ENCODE assay signal across 8 cellular contexts in the genomic region with DNA sequence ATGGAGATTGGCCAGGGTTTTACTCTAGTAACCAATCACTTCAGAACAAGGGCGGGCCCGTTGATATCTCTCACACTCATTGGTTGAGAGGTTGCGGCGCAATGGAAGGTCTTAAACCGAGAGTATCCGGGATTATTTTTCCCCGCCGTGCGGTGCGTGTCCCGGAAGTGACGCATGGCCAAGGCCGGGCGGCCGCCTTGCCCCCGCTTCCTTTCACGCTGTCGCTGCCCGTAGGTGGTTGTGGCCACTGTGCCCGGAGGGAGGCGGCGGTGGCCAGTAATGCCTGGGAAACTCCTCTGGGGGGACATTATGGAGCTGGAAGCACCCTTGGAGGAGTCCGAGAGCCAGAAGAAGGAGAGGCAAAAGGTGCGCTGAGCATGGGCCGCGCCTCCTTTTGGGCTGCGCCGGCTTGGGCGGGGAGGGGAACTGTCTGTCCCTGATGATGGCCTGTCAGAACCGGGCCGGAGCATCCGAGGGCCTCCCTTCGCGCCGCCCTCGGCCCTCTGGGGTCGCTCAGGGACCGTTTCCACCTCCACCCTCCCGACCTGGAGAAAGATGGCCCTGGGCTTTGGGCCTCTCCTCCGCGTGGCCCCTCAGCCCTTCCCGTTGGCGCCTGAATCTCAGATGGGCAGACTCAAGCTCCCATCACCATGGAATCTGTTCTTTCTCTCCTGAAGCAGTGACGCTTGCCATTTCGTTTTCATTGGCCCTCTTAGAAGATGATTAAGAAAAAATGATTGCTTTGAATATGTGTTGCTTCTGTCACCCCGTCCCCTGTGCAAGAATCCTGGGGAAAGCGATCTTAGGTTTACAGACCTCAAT. TPM values are rescaled to one million over a fixed set of nuclear protein-coding genes. Genes with fewer than 3 reads are reported as not detected.
A peak's percentile ranks its signal among the peaks of the same experiment; 100 is the strongest.
DNase-seq lines count a peak whose midpoint lies in the region; ATAC-seq, FAIRE-seq and TF ChIP-seq lines count a peak whose summit lies in the region.

DDX50 (plus strand) TSS at position 210 of the 822 bp plus-strand sequence; CDS start at position 280, 70 bp downstream.

- DNase-seq in AML-193 (lab: John Stamatoyannopoulos, UW) (peak; percentile 98), NCI-H510A (lab: John Stamatoyannopoulos, UW) (peak; percentile 98), cerebellum (ENCODE audit: low spot score) (peak; percentile 97), keratinocyte (ENCODE audit: low read depth, low spot score) (peak; percentile 93)
- peak; percentile 93 for DNase-seq in activated CD4-positive, alpha-beta T cell treated with anti-CD3 and anti-CD28 coated beads for 1 hour
- peak; percentile 97 for DNase-seq in stimulated activated CD4-positive, alpha-beta T cell treated with anti-CD3 and anti-CD28 coated beads, Interleukin-15, amount 100 ng/mL, for 24 hours

- H4K20me1 ChIP-seq in keratinocyte (ENCODE audit: control insufficient read depth, extremely low read depth, insufficient read depth, low read length): no peaks in the 10 kb centered on the region

- ATAC-seq in HG03432 (IDR thresholded peaks at IDR 0.05; ENCODE audit: unreplicated experiment): peak; percentile 97

- peaks cover 43% of the 10 kb centered on the region for H3K79me2 ChIP-seq in keratinocyte (ENCODE audit: control insufficient read depth, insufficient read depth, low read length)

- peak; percentile 67 for FAIRE-seq in keratinocyte (lab: Jason Lieb, UNC)

- H3K27me3 ChIP-seq in keratinocyte (ENCODE audit: control insufficient read depth, extremely low read depth, insufficient read depth, low read length): no peaks in the 10 kb centered on the region

- dilution Hi-C loops in keratinocyte (cut with MboI; ENCODE audit: extremely low pct_ligation_motif_present, low sequenced_read_pairs): no loop called here

- peak within 1 kb of the TSS; percentile 99 for H2AFZ ChIP-seq in keratinocyte (ENCODE audit: control insufficient read depth, low read length)

- peak within 1 kb of the TSS; percentile 85 to 96 (median 94) for H3K4me3 ChIP-seq in keratinocyte (ENCODE audit: control insufficient read depth in 2 of 3, extremely low read depth in 1 of 3, insufficient read depth in 2 of 3, low read depth in 1 of 3, low read length in 3 of 3)

- no peak for TF ChIP-seq CTCF in keratinocyte (optimal IDR thresholded peaks at IDR 0.05 in 1 of 3, IDR thresholded peaks at IDR 0.05 in 1 of 3, conservative IDR thresholded peaks at IDR 0.05 in 1 of 3; ENCODE audit: extremely low read depth in 1 of 3, insufficient read depth in 2 of 3, low read length in 3 of 3)

- no peaks in the 10 kb centered on the region for H3K9me3 ChIP-seq in keratinocyte (ENCODE audit: control insufficient read depth, low read depth, low read length)

- peak; percentile 87 for TF ChIP-seq POLR2A in GM19099 (IDR thresholded peaks at IDR 0.05; ENCODE audit: extremely low read depth, insufficient read length, low read depth)

- H3K27ac ChIP-seq in keratinocyte (ENCODE audit: control insufficient read depth, insufficient read depth, low read length): peak within 1 kb of the TSS; percentile 94

- no peaks in the 10 kb centered on the region for H3K9me1 ChIP-seq in keratinocyte (ENCODE audit: control insufficient read depth, extremely low read depth, insufficient read depth, low read length)

- H3K4me1 ChIP-seq in keratinocyte (ENCODE audit: control insufficient read depth, extremely low read depth, insufficient read depth, low read length): peaks cover 10% of the 10 kb centered on the region

- peaks cover 3 to 4% of the 10 kb centered on the region in 2 experiments for H3K36me3 ChIP-seq in keratinocyte (ENCODE audit: control insufficient read depth in 2 of 2, extremely low read depth in 1 of 2, insufficient read depth in 2 of 2, low read length in 2 of 2)

- peak within 1 kb of the TSS; percentile 93 for H3K4me2 ChIP-seq in keratinocyte (ENCODE audit: control insufficient read depth, extremely low read depth, insufficient read depth, low read depth, low read length)

- peak within 1 kb of the TSS; percentile 95 for H3K9ac ChIP-seq in keratinocyte (ENCODE audit: control insufficient read depth, extremely low read depth, insufficient read depth, low read length)

RNA-seq across cellular contexts. Expression of gene DDX50, which starts in this region (rescaled TPM):
- 32.3 TPM for total RNA-seq in cerebellum
- polyA plus RNA-seq in keratinocyte: 28.0 to 40.6 TPM (median 31.3 TPM) in 3 replicates
- polyA plus RNA-seq in keratinocyte (2011; ENCODE audit: low read depth): 28.8 TPM
- 22.1 and 33.7 TPM in 2 replicates for polyA plus RNA-seq in keratinocyte (2011; cell fraction: cytosol; rRNA removed)
- polyA plus RNA-seq in keratinocyte (2011; cell fraction: nucleus; rRNA removed): 19.9 and 25.7 TPM in 2 replicates
- polyA plus RNA-seq in keratinocyte (2012; ENCODE audit: low replicate concordance): 26.7 and 30.4 TPM in 2 replicates
- 7.5 to 37.4 TPM (median 26.0 TPM) in 3 replicates for polyA minus RNA-seq in keratinocyte
- 27.0 TPM for polyA minus RNA-seq in keratinocyte (2011; cell fraction: cytosol; rRNA and poly(A)+ RNA removed)
- 11.3 and 18.8 TPM in 2 replicates for polyA minus RNA-seq in keratinocyte (2011; cell fraction: nucleus; rRNA and poly(A)+ RNA removed)

Comparison
In these comparisons a context has a peak if more than half of its experiments do, and no peak if none do; other contexts are left out.
1. Peak in every context shown above with its lines: DNase-seq, ATAC-seq, H3K4me3 ChIP-seq and H3K27ac ChIP-seq.